In the genomic region with DNA sequence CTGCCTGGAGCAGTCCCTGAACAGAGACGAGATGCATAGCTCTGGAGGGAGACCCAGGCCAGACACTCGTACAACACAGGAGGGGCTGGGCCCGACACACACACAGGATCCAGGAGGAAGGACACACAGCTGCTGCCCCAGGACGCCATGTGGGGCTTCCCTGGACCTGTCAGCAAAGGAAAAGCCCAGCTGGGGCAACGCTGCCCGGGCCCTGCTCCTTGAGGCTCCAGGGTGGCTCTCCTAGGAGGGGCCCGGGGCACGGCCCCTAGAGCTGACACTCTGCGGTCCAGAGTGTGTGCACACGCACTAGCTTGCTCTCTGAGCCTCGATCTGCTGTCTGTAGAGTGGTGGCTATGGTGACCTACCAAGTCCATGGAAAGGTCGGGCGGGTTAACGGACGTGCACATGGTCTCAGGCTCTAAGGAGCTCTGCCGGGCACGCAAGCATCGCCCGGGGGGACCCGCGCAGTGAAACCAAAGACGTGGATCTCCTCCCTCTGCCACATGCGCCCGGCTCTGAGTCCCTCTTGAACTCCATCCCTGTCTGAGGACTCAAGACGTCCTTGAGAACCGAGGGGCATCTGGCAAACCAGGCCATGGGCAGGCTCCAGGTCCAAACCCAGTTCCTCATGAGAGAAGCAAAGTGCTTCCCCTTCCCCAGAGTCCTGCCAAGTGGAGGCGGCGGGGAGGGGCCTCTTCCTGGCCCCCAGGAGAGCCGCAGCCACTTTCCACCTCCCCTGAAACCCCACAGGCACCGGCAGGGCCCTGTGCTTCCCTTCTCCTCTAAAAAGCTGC, we compare ENCODE assay signal across 1 cellular context.
TF ChIP-seq lines count a peak whose summit lies in the region.

No MANE protein-coding gene starts in this region.

TF ChIP-seq in HepG2, 621 proteins besides CTCF, POLR2A, EP300 and RAD21:
- no peak for TF ChIP-seq ISL2 (CRISPR knock-in tag; IDR thresholded peaks at IDR 0.05)
- no peak for TF ChIP-seq XBP1 (CRISPR knock-in tag; IDR thresholded peaks at IDR 0.05)
- TF ChIP-seq E2F1 (CRISPR knock-in tag; IDR thresholded peaks at IDR 0.05) = no peak
- TF ChIP-seq, protein P1, sequence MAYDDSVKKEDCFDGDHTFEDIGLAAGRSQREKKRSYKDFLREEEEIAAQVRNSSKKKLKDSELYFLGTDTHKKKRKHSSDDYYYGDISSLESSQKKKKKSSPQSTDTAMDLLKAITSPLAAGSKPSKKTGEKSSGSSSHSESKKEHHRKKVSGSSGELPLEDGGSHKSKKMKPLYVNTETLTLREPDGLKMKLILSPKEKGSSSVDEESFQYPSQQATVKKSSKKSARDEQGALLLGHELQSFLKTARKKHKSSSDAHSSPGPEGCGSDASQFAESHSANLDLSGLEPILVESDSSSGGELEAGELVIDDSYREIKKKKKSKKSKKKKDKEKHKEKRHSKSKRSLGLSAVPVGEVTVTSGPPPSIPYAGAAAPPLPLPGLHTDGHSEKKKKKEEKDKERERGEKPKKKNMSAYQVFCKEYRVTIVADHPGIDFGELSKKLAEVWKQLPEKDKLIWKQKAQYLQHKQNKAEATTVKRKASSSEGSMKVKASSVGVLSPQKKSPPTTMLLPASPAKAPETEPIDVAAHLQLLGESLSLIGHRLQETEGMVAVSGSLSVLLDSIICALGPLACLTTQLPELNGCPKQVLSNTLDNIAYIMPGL (CRISPR knock-in tag; IDR thresholded peaks at IDR 0.05; ENCODE audit: borderline replicate concordance in 1 of 2, low read depth in 1 of 2) = no peak
- TF ChIP-seq PCBP1 (IDR thresholded peaks at IDR 0.05; ENCODE audit: borderline replicate concordance, low read depth, low read length) = no peak
- TF ChIP-seq, protein P2, sequence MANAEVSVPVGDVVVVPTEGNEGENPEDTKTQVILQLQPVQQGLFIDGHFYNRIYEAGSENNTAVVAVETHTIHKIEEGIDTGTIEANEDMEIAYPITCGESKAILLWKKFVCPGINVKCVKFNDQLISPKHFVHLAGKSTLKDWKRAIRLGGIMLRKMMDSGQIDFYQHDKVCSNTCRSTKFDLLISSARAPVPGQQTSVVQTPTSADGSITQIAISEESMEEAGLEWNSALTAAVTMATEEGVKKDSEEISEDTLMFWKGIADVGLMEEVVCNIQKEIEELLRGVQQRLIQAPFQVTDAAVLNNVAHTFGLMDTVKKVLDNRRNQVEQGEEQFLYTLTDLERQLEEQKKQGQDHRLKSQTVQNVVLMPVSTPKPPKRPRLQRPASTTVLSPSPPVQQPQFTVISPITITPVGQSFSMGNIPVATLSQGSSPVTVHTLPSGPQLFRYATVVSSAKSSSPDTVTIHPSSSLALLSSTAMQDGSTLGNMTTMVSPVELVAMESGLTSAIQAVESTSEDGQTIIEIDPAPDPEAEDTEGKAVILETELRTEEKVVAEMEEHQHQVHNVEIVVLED (CRISPR knock-in tag; IDR thresholded peaks at IDR 0.05; ENCODE audit: borderline replicate concordance) = no peak
- TF ChIP-seq HNRNPH1 (optimal IDR thresholded peaks at IDR 0.05; ENCODE audit: low read depth, low read length) = no peak
- no peak for TF ChIP-seq RBFOX2 (IDR thresholded peaks at IDR 0.05; ENCODE audit: low read depth, low read length)
- TF ChIP-seq ZSCAN31 (CRISPR knock-in tag; IDR thresholded peaks at IDR 0.05; ENCODE audit: low read depth) = no peak
